Comparison of ENCODE assay signal across 20 cellular contexts in the genomic region with DNA sequence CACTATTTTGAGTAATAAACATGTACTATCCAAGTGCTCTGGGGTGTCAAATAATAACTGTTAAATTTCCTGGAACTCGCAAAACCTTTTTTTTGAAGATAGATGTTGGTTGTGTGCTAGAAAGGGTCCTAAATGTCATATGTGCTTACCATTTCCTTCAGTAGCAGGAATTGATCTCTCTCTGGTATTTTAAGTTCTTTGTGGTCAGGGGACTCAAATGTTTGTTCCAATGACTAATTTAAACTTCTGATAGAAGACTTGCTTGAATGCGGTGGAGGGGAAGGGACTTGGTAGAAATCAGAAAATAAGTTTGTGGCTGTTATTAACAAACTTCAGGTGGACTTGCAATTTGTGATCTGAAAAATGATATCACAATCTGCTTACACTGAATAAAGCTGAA. TPM values are rescaled to one million over a fixed set of nuclear protein-coding genes. Genes with fewer than 3 reads are reported as not detected.
DNase-seq lines count a peak whose midpoint lies in the region; ATAC-seq and TF ChIP-seq lines count a peak whose summit lies in the region.
"Had no signal": no experiment of that assay in that cellular context is flagged by ENCODE, and none has a peak within 500 bp of the region (broad histone marks: within the 10 kb centered on the region; RNA-seq: fewer than 3 reads in every experiment).

No MANE protein-coding gene starts in this region.

- H3K27ac Mint-ChIP-seq in CD4-positive, CD25-positive, alpha-beta regulatory T cell: peak overlapping the region in 2 of 3 donors; percentile 34 to 76
- peak overlapping the region; percentile 7 to 75 (median 67) for H3K27ac Mint-ChIP-seq in CD8-positive, alpha-beta memory T cell
- peak overlapping the region; percentile 86 for H3K27ac Mint-ChIP-seq in activated CD8-positive, alpha-beta T cell treated with anti-CD3 and anti-CD28 coated beads for 36 hours
- peak overlapping the region; percentile 14 to 59 for H3K27ac Mint-ChIP-seq in natural killer cell treated with Interleukin-12 subunit alpha and Interleukin-12 subunit beta and Interleukin-15 and Interleukin-18, amount 100 ng/mL, for 72 hours
- H3K27ac Mint-ChIP-seq in neural progenitor cell: no peak overlapping the region

- intact Hi-C loops in activated CD8-positive, alpha-beta T cell treated with anti-CD3 and anti-CD28 coated beads for 36 hours (cut with micrococcal nuclease): no loop called here

- H3K9me2 ChIP-seq in GM23248 (ENCODE audit: insufficient read depth): no peaks in the 10 kb centered on the region
- H3K9me2 ChIP-seq: SK-N-SH had no signal

- H3K9ac ChIP-seq in GM23248 (no peak overlapping the region), neural progenitor cell (no peak overlapping the region)
- H3K9ac ChIP-seq: SK-N-SH had no signal

- CTCF ChIA-PET in CD8-positive, alpha-beta memory T cell (lab: Charles Lee): no interaction called here
- CTCF ChIA-PET in activated CD8-positive, alpha-beta T cell treated with anti-CD3 and anti-CD28 coated beads for 36 hours (lab: Charles Lee): interaction anchor here (1.0 kb wide), 1 partner anchor 13 kb away, joined by 3 read pairs; no protein-coding TSS in a partner anchor

- H3K4me2 ChIP-seq in GM23248 (ENCODE audit: unreplicated experiment) (no peak overlapping the region), neural progenitor cell (no peak overlapping the region)
- H3K4me2 ChIP-seq: SK-N-SH had no signal

- no peaks in the 10 kb centered on the region for H3K4me1 ChIP-seq in CD4-positive, CD25-positive, alpha-beta regulatory T cell (ENCODE audit: control insufficient read depth, insufficient read depth, low read length, poor library complexity, severe bottlenecking)
- no peaks in the 10 kb centered on the region for H3K4me1 ChIP-seq in CD8-positive, alpha-beta memory T cell (ENCODE audit: insufficient read depth, low read length)
- H3K4me1 ChIP-seq in GM23248 (ENCODE audit: insufficient read depth) (0 out of 2 replicates have a peak, but pooled peaks cover 10% of the 10 kb centered on the region), neural progenitor cell (peaks cover 8% of the 10 kb centered on the region)
- H3K4me1 ChIP-seq: BE2C had no signal

- H2AFZ ChIP-seq in GM23248: no peak overlapping the region
- H2AFZ ChIP-seq in neural progenitor cell (replicated peaks): no peak overlapping the region

- in situ Hi-C loops in GM23248 (cut with MboI): no loop called here

- peaks cover 5% of the 10 kb centered on the region for H3K36me3 ChIP-seq in CD4-positive, CD25-positive, alpha-beta regulatory T cell (ENCODE audit: control insufficient read depth, insufficient read depth, low read length)
- no peaks in the 10 kb centered on the region for H3K36me3 ChIP-seq in CD8-positive, alpha-beta memory T cell (ENCODE audit: insufficient read depth, low read length)
- no peaks in the 10 kb centered on the region for H3K36me3 ChIP-seq in GM23248 (ENCODE audit: low read depth)
- no peaks in the 10 kb centered on the region for H3K36me3 ChIP-seq in neural progenitor cell
- H3K36me3 ChIP-seq: BE2C, brain microvascular endothelial cell had no signal

- POLR2A ChIA-PET in CD8-positive, alpha-beta memory T cell (lab: Charles Lee): no interaction called here
- POLR2A ChIA-PET in activated CD8-positive, alpha-beta T cell treated with anti-CD3 and anti-CD28 coated beads for 36 hours (lab: Charles Lee): no interaction called here

- TF ChIP-seq CTCF in activated CD8-positive, alpha-beta T cell treated with anti-CD3 and anti-CD28 coated beads for 36 hours (IDR thresholded peaks at IDR 0.05): no peak
- no peak for TF ChIP-seq CTCF in neural progenitor cell (IDR thresholded peaks at IDR 0.05)

- peaks cover 17 to 41% (median 31%) of the 10 kb centered on the region in 4 donors for H3K4me1 Mint-ChIP-seq in CD4-positive, CD25-positive, alpha-beta regulatory T cell
- peaks cover 32 to 54% (median 32%) of the 10 kb centered on the region in 3 donors for H3K4me1 Mint-ChIP-seq in CD8-positive, alpha-beta memory T cell
- H3K4me1 Mint-ChIP-seq in activated CD8-positive, alpha-beta T cell treated with anti-CD3 and anti-CD28 coated beads for 36 hours (ENCODE audit: low read depth): peaks cover 43% of the 10 kb centered on the region
- H3K4me1 Mint-ChIP-seq in natural killer cell treated with Interleukin-12 subunit alpha and Interleukin-12 subunit beta and Interleukin-15 and Interleukin-18, amount 100 ng/mL, for 72 hours (ENCODE audit: low read depth in 2 of 2): peaks cover 28 to 29% of the 10 kb centered on the region in 2 donors
- H3K4me1 Mint-ChIP-seq in neural progenitor cell: no peaks in the 10 kb centered on the region

- H3K9me3 Mint-ChIP-seq in CD4-positive, CD25-positive, alpha-beta regulatory T cell: no peaks in the 10 kb centered on the region
- no peaks in the 10 kb centered on the region for H3K9me3 Mint-ChIP-seq in CD8-positive, alpha-beta memory T cell
- no peaks in the 10 kb centered on the region for H3K9me3 Mint-ChIP-seq in activated CD8-positive, alpha-beta T cell treated with anti-CD3 and anti-CD28 coated beads for 36 hours
- H3K9me3 Mint-ChIP-seq in natural killer cell treated with Interleukin-12 subunit alpha and Interleukin-12 subunit beta and Interleukin-15 and Interleukin-18, amount 100 ng/mL, for 72 hours: no peaks in the 10 kb centered on the region
- no peaks in the 10 kb centered on the region for H3K9me3 Mint-ChIP-seq in neural progenitor cell

- DNase-seq in CD4-positive, CD25-positive, alpha-beta regulatory T cell: peak in 1 of 3 donors; percentile 34
- no peak for DNase-seq in CD8-positive, alpha-beta memory T cell
- DNase-seq in activated CD8-positive, alpha-beta T cell treated with anti-CD3 and anti-CD28 coated beads for 36 hours: no peak
- no peak for DNase-seq in natural killer cell treated with Interleukin-12 subunit alpha and Interleukin-12 subunit beta and Interleukin-15 and Interleukin-18, amount 100 ng/mL, for 72 hours (ENCODE audit: low spot score)
- DNase-seq in GM23248: no peak
- no peak for DNase-seq in neural progenitor cell (ENCODE audit: low spot score)
- DNase-seq: activated naive CD4-positive, alpha-beta T cell treated with anti-CD3 and anti-CD28 coated beads, Interleukin-2, amount 50 U/mL, for 16 hours; BE2C; brain microvascular endothelial cell; DMS153; H7; kidney; MV-4-11; NCI-H69; nucleus accumbens; SK-N-SH; stimulated activated CD4-positive, alpha-beta T cell treated with anti-CD3 and anti-CD28 coated beads, Interleukin-4, amount 100 ng/mL, for 4 hours had no signal

- no peaks in the 10 kb centered on the region for H3K27me3 ChIP-seq in CD4-positive, CD25-positive, alpha-beta regulatory T cell (ENCODE audit: control insufficient read depth, insufficient read depth, low read length)
- no peaks in the 10 kb centered on the region for H3K27me3 ChIP-seq in CD8-positive, alpha-beta memory T cell (ENCODE audit: insufficient read depth, low read length, poor library complexity, severe bottlenecking)
- H3K27me3 ChIP-seq in GM23248 (replicated peaks; ENCODE audit: insufficient read depth): no peaks in the 10 kb centered on the region
- H3K27me3 ChIP-seq in neural progenitor cell: no peaks in the 10 kb centered on the region
- H3K27me3 ChIP-seq: BE2C, brain microvascular endothelial cell, tibial nerve had no signal

- H3K79me2 ChIP-seq in GM23248 (ENCODE audit: insufficient read depth): peaks cover 96% of the 10 kb centered on the region
- peaks cover 54% of the 10 kb centered on the region for H3K79me2 ChIP-seq in neural progenitor cell (ENCODE audit: low read depth)

- no peak overlapping the region for H3K4me3 Mint-ChIP-seq in CD4-positive, CD25-positive, alpha-beta regulatory T cell
- no peak overlapping the region for H3K4me3 Mint-ChIP-seq in CD8-positive, alpha-beta memory T cell
- no peak overlapping the region for H3K4me3 Mint-ChIP-seq in activated CD8-positive, alpha-beta T cell treated with anti-CD3 and anti-CD28 coated beads for 36 hours
- no peak overlapping the region for H3K4me3 Mint-ChIP-seq in natural killer cell treated with Interleukin-12 subunit alpha and Interleukin-12 subunit beta and Interleukin-15 and Interleukin-18, amount 100 ng/mL, for 72 hours
- H3K4me3 Mint-ChIP-seq in neural progenitor cell: no peak overlapping the region

- no peak overlapping the region for H3K4me3 ChIP-seq in CD4-positive, CD25-positive, alpha-beta regulatory T cell (ENCODE audit: low read depth, low read length)
- H3K4me3 ChIP-seq in CD8-positive, alpha-beta memory T cell (ENCODE audit: low read length): no peak overlapping the region
- H3K4me3 ChIP-seq in GM23248: no peak overlapping the region
- H3K4me3 ChIP-seq in neural progenitor cell: no peak overlapping the region
- H3K4me3 ChIP-seq: tibial nerve had no signal

- no peak overlapping the region for H3K27ac ChIP-seq in CD4-positive, CD25-positive, alpha-beta regulatory T cell (ENCODE audit: insufficient read depth, low read length, poor library complexity, severe bottlenecking)
- H3K27ac ChIP-seq in CD8-positive, alpha-beta memory T cell (ENCODE audit: low read depth, low read length): no peak overlapping the region
- H3K27ac ChIP-seq in GM23248 (no peak overlapping the region), neural progenitor cell (no peak overlapping the region)
- H3K27ac ChIP-seq: brain microvascular endothelial cell had no signal

- no peaks in the 10 kb centered on the region for H3K9me3 ChIP-seq in CD4-positive, CD25-positive, alpha-beta regulatory T cell (ENCODE audit: control insufficient read depth in 2 of 2, low read length in 2 of 2)
- H3K9me3 ChIP-seq in CD8-positive, alpha-beta memory T cell (ENCODE audit: low read length): no peaks in the 10 kb centered on the region
- no peaks in the 10 kb centered on the region for H3K9me3 ChIP-seq in GM23248 (ENCODE audit: low read depth)
- H3K9me3 ChIP-seq in neural progenitor cell (ENCODE audit: low read depth): no peaks in the 10 kb centered on the region
- H3K9me3 ChIP-seq: BE2C, SK-N-SH, tibial nerve had no signal

- H4K20me1 ChIP-seq in GM23248 (ENCODE audit: insufficient read depth) (peaks cover 7% of the 10 kb centered on the region; the same call in 1 of the 2 replicates), neural progenitor cell (ENCODE audit: low read depth) (peaks cover 17% of the 10 kb centered on the region)

- no peak for ATAC-seq in CD4-positive, CD25-positive, alpha-beta regulatory T cell (ENCODE audit: low read depth in 2 of 2)
- peak; percentile 69 for ATAC-seq in activated CD8-positive, alpha-beta T cell treated with anti-CD3 and anti-CD28 coated beads for 36 hours
- ATAC-seq in natural killer cell treated with Interleukin-12 subunit alpha and Interleukin-12 subunit beta and Interleukin-15 and Interleukin-18, amount 100 ng/mL, for 72 hours: no peak
- no peak for ATAC-seq in GM21786 (IDR thresholded peaks at IDR 0.05; ENCODE audit: unreplicated experiment)
- ATAC-seq: Panc1 had no signal

- 99 to 100% methylated on average over 2 of the region's 2 CpGs for WGBS in GM23248 (ENCODE audit: low coverage in 1 of 2, low lambda C conversion rate in 2 of 2, missing lambda C conversion rate in 2 of 2), 2 experiments

- H3F3A ChIP-seq in GM23248 (ENCODE audit: insufficient read depth): 0 out of 2 replicates have a peak, but pooled peaks cover 11% of the 10 kb centered on the region
- H3F3A ChIP-seq in neural progenitor cell (ENCODE audit: low read depth): no peaks in the 10 kb centered on the region

- peaks cover 12% of the 10 kb centered on the region for H3K36me3 Mint-ChIP-seq in CD4-positive, CD25-positive, alpha-beta regulatory T cell
- H3K36me3 Mint-ChIP-seq in CD8-positive, alpha-beta memory T cell: peaks cover 0 to 37% (median 3%) of the 10 kb centered on the region in 3 donors
- H3K36me3 Mint-ChIP-seq in activated CD8-positive, alpha-beta T cell treated with anti-CD3 and anti-CD28 coated beads for 36 hours (ENCODE audit: low read depth): peaks cover 13% of the 10 kb centered on the region
- H3K36me3 Mint-ChIP-seq in natural killer cell treated with Interleukin-12 subunit alpha and Interleukin-12 subunit beta and Interleukin-15 and Interleukin-18, amount 100 ng/mL, for 72 hours: peaks cover 4% of the 10 kb centered on the region
- H3K36me3 Mint-ChIP-seq in neural progenitor cell: peaks cover 17% of the 10 kb centered on the region

- no peaks in the 10 kb centered on the region for H3K27me3 Mint-ChIP-seq in CD4-positive, CD25-positive, alpha-beta regulatory T cell
- no peaks in the 10 kb centered on the region for H3K27me3 Mint-ChIP-seq in CD8-positive, alpha-beta memory T cell
- H3K27me3 Mint-ChIP-seq in activated CD8-positive, alpha-beta T cell treated with anti-CD3 and anti-CD28 coated beads for 36 hours: no peaks in the 10 kb centered on the region
- H3K27me3 Mint-ChIP-seq in natural killer cell treated with Interleukin-12 subunit alpha and Interleukin-12 subunit beta and Interleukin-15 and Interleukin-18, amount 100 ng/mL, for 72 hours: no peaks in the 10 kb centered on the region
- peaks cover 3% of the 10 kb centered on the region for H3K27me3 Mint-ChIP-seq in neural progenitor cell (ENCODE audit: insufficient read depth, low read depth)

RNA-seq across cellular contexts. Expression of a gene that starts 26.8 kb away (rescaled TPM):
- total RNA-seq in CD4-positive, CD25-positive, alpha-beta regulatory T cell: 171 TPM
- 100 to 1,000 TPM; 110 to 114 (median 112) TPM for polyA plus RNA-seq in CD4-positive, CD25-positive, alpha-beta regulatory T cell
- total RNA-seq in CD8-positive, alpha-beta memory T cell: 100 to 1,000 TPM; 117 to 123 TPM
- 126 TPM for polyA plus RNA-seq in CD8-positive, alpha-beta memory T cell
- 100 to 1,000 TPM in 1 of 2 experiments, 10 to 100 TPM in 1; 98.2 to 115 TPM for total RNA-seq in activated CD8-positive, alpha-beta T cell treated with anti-CD3 and anti-CD28 coated beads for 36 hours
- 100 to 1,000 TPM; 141 to 238 TPM for total RNA-seq in natural killer cell treated with Interleukin-12 subunit alpha and Interleukin-12 subunit beta and Interleukin-15 and Interleukin-18, amount 100 ng/mL, for 72 hours
- 80.8 and 102 TPM in 2 replicates for total RNA-seq in GM23248 (2014; rRNA removed; shearing (Covaris generic))
- 48.4 and 59.7 TPM in 2 replicates for polyA plus RNA-seq in GM23248 (2016; fragmentation: Nextera tagmentation; extraction: Ambion mirVana)
- 81.6 and 101 TPM in 2 replicates for total RNA-seq in neural progenitor cell (ENCODE audit: low replicate concordance)

RNA-seq across cellular contexts. Expression of a gene that starts 44.6 kb away (rescaled TPM):
- total RNA-seq in CD4-positive, CD25-positive, alpha-beta regulatory T cell: 39.2 TPM
- polyA plus RNA-seq in CD4-positive, CD25-positive, alpha-beta regulatory T cell: 10 to 100 TPM; 19.5 to 29.9 (median 24.4) TPM
- 10 to 100 TPM; 28.6 to 33.0 TPM for total RNA-seq in CD8-positive, alpha-beta memory T cell
- polyA plus RNA-seq in CD8-positive, alpha-beta memory T cell: 35.0 TPM
- total RNA-seq in activated CD8-positive, alpha-beta T cell treated with anti-CD3 and anti-CD28 coated beads for 36 hours: 10 to 100 TPM; 24.8 to 25.0 TPM
- total RNA-seq in natural killer cell treated with Interleukin-12 subunit alpha and Interleukin-12 subunit beta and Interleukin-15 and Interleukin-18, amount 100 ng/mL, for 72 hours: 10 to 100 TPM; 23.2 to 34.7 TPM
- total RNA-seq in GM23248 (2014; rRNA removed; shearing (Covaris generic)): 38.3 and 53.6 TPM in 2 replicates
- polyA plus RNA-seq in GM23248 (2016; fragmentation: Nextera tagmentation; extraction: Ambion mirVana): 29.7 and 30.4 TPM in 2 replicates
- 15.3 and 34.6 TPM in 2 replicates for total RNA-seq in neural progenitor cell (ENCODE audit: low replicate concordance)

RNA-seq across cellular contexts. Expression of a gene that starts 46.8 kb away (rescaled TPM):
- total RNA-seq in CD4-positive, CD25-positive, alpha-beta regulatory T cell: 8.0 TPM
- polyA plus RNA-seq in CD4-positive, CD25-positive, alpha-beta regulatory T cell: 10 to 100 TPM; 21.5 to 32.6 (median 25.4) TPM
- total RNA-seq in CD8-positive, alpha-beta memory T cell: 10 to 100 TPM; 29.1 to 31.5 TPM
- polyA plus RNA-seq in CD8-positive, alpha-beta memory T cell: 40.1 TPM
- total RNA-seq in activated CD8-positive, alpha-beta T cell treated with anti-CD3 and anti-CD28 coated beads for 36 hours: 10 to 100 TPM; 14.8 to 16.8 TPM
- 10 to 100 TPM; 27.8 to 32.5 TPM for total RNA-seq in natural killer cell treated with Interleukin-12 subunit alpha and Interleukin-12 subunit beta and Interleukin-15 and Interleukin-18, amount 100 ng/mL, for 72 hours
- 22.0 and 26.2 TPM in 2 replicates for total RNA-seq in GM23248 (2014; rRNA removed; shearing (Covaris generic))
- 20.3 and 21.0 TPM in 2 replicates for polyA plus RNA-seq in GM23248 (2016; fragmentation: Nextera tagmentation; extraction: Ambion mirVana)
- 4.3 and 12.5 TPM in 2 replicates for total RNA-seq in neural progenitor cell (ENCODE audit: low replicate concordance)
